1 cellular context compared by ENCODE assay signal in the genomic region with DNA sequence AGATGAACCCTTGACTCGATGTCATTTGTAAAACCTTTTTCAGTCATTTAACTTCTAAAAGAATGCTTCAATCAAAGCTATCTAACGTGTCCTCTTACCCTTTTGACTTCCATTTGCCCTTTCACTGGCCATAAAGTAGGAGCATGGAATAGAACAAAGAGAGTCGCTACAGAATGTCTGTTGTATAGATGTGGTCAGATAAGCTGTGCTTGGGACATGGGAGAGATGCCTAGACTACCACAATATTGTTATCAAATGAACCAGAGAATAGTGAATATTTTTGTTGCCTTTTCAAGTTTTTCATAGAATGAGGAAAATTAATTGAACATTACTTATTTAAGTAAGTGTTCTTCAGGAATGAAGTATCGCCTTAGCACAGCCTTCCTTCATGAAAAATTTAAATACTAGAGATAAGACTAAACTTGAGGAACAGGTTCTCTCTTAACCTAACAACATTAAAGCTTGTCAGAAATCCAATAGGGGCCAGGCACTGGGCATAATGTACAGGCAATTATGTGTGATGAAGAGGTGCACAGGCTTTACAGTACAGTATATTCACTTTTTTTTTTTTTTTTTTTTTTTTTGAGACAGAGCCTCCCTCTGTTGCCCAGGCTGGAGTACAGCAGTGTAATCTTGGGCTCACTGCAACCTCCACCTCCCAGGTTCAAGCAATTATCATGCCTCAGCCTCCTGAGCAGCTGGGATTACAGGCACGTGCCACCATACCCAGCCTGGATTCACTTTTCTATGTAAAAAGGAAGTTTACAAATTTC.
TF ChIP-seq lines count a peak whose summit lies in the region.

No MANE protein-coding gene starts in this region.

TF ChIP-seq in K562, 482 proteins besides CTCF, POLR2A, EP300 and RAD21 (continued from another document and continues in another):
- TF ChIP-seq, protein P1, sequence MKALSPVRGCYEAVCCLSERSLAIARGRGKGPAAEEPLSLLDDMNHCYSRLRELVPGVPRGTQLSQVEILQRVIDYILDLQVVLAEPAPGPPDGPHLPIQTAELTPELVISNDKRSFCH (CRISPR knock-in tag; IDR thresholded peaks at IDR 0.05), result no peak
- TF ChIP-seq, protein P1 (tag; IDR thresholded peaks at IDR 0.05), result no peak
- TF ChIP-seq, protein P2, sequence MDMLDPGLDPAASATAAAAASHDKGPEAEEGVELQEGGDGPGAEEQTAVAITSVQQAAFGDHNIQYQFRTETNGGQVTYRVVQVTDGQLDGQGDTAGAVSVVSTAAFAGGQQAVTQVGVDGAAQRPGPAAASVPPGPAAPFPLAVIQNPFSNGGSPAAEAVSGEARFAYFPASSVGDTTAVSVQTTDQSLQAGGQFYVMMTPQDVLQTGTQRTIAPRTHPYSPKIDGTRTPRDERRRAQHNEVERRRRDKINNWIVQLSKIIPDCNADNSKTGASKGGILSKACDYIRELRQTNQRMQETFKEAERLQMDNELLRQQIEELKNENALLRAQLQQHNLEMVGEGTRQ (CRISPR knock-in tag; IDR thresholded peaks at IDR 0.05), result no peak
- TF ChIP-seq CC2D1A (IDR thresholded peaks at IDR 0.05) (no peak), ZNF717 (CRISPR knock-in tag; IDR thresholded peaks at IDR 0.05) (no peak), EP400 (IDR thresholded peaks at IDR 0.05) (0 out of 2 replicates have a peak, but pooled peaks have one; percentile 14), ESRRB (CRISPR knock-in tag; IDR thresholded peaks at IDR 0.05; ENCODE audit: borderline replicate concordance) (no peak), KAT2B (IDR thresholded peaks at IDR 0.05; ENCODE audit: low read depth, low read length) (no peak), ZNF75A (CRISPR knock-in tag; IDR thresholded peaks at IDR 0.05) (no peak), ASH1L (IDR thresholded peaks at IDR 0.05; ENCODE audit: borderline replicate concordance, low read depth, partially characterized antibody) (no peak), CBX2 (IDR thresholded peaks at IDR 0.05; ENCODE audit: insufficient read depth, low read length, poor library complexity, severe bottlenecking) (no peak), NFIX (CRISPR knock-in tag; IDR thresholded peaks at IDR 0.05; ENCODE audit: low read depth) (no peak), KLF10 (CRISPR knock-in tag; IDR thresholded peaks at IDR 0.05) (no peak), ADNP (tag; IDR thresholded peaks at IDR 0.05) (no peak), SIN3B (IDR thresholded peaks at IDR 0.05; ENCODE audit: low read depth) (no peak), FOXK1 (CRISPR knock-in tag; IDR thresholded peaks at IDR 0.05; ENCODE audit: borderline replicate concordance) (no peak), RBM25 (IDR thresholded peaks at IDR 0.05; ENCODE audit: low read depth, low read length, severe bottlenecking) (no peak), TEAD1 (CRISPR knock-in tag; IDR thresholded peaks at IDR 0.05) (peak in 1 of 2 experiments; percentile 61; a peak in 1 of 4 replicates), RBBP5 (IDR thresholded peaks at IDR 0.05; ENCODE audit: borderline replicate concordance, insufficient read depth, low read length, poor library complexity, severe bottlenecking) (no peak), SMAD2 (IDR thresholded peaks at IDR 0.05; ENCODE audit: low read depth, low read length) (no peak), ZBTB17 (CRISPR knock-in tag; IDR thresholded peaks at IDR 0.05) (no peak), ZNF696 (CRISPR knock-in tag; conservative IDR thresholded peaks at IDR 0.05) (no peak), STAG1 (CRISPR knock-in tag; IDR thresholded peaks at IDR 0.05; ENCODE audit: borderline replicate concordance) (no peak), TAL1 (IDR thresholded peaks at IDR 0.05) (no peak), ESRRA (IDR thresholded peaks at IDR 0.05; ENCODE audit: borderline replicate concordance, low read depth) (peak; percentile 93), TFAM (CRISPR knock-in tag; conservative IDR thresholded peaks at IDR 0.05) (no peak), MAZ (CRISPR knock-in tag; conservative IDR thresholded peaks at IDR 0.05 in 1 of 2, IDR thresholded peaks at IDR 0.05 in 1 of 2) (no peak), ZNF436 (CRISPR knock-in tag; IDR thresholded peaks at IDR 0.05) (no peak), CBFA2T3 (IDR thresholded peaks at IDR 0.05) (peak; percentile 59), FOXJ2 (tag; IDR thresholded peaks at IDR 0.05) (no peak), BCL6 (CRISPR knock-in tag; IDR thresholded peaks at IDR 0.05) (no peak), KDM1A (IDR thresholded peaks at IDR 0.05) (peak; percentile 77 to 81), HMG20A (CRISPR knock-in tag; conservative IDR thresholded peaks at IDR 0.05) (no peak), NR2F6 (CRISPR knock-in tag; IDR thresholded peaks at IDR 0.05) (no peak), SUPT5H (IDR thresholded peaks at IDR 0.05) (no peak), ZNF830 (CRISPR knock-in tag; IDR thresholded peaks at IDR 0.05) (no peak), BMI1 (IDR thresholded peaks at IDR 0.05; ENCODE audit: low read length) (no peak), HOXB6 (CRISPR knock-in tag; IDR thresholded peaks at IDR 0.05; ENCODE audit: borderline replicate concordance) (no peak), XRCC4 (IDR thresholded peaks at IDR 0.05; ENCODE audit: extremely low read depth, insufficient read depth, insufficient read length) (no peak), SREBF2 (CRISPR knock-in tag; IDR thresholded peaks at IDR 0.05) (no peak), JUND (IDR thresholded peaks at IDR 0.05; ENCODE audit: borderline replicate concordance, low read depth, low read length) (no peak), JUND (tag; IDR thresholded peaks at IDR 0.05; ENCODE audit: borderline replicate concordance, low read depth, low read length) (no peak; the same call in 2 of the 3 replicates), POLR2B (IDR thresholded peaks at IDR 0.05; ENCODE audit: low read depth, partially characterized antibody) (no peak), TAF9B (IDR thresholded peaks at IDR 0.05; ENCODE audit: partially characterized antibody) (no peak), NFYB (IDR thresholded peaks at IDR 0.05; ENCODE audit: extremely low read depth, insufficient read length) (no peak), ETV5 (CRISPR knock-in tag; IDR thresholded peaks at IDR 0.05; ENCODE audit: low read depth) (no peak), KHSRP (IDR thresholded peaks at IDR 0.05) (no peak; the same call in 1 of the 2 replicates), POLR2AphosphoS5 (IDR thresholded peaks at IDR 0.05; ENCODE audit: control insufficient read depth, insufficient read depth, low read depth, low read length) (peak; percentile 16; the same call in 1 of the 2 replicates), ZFPM2 (CRISPR knock-in tag; IDR thresholded peaks at IDR 0.05) (0 out of 2 replicates have a peak, but pooled peaks have one; percentile 84)
- TF ChIP-seq, protein P3, sequence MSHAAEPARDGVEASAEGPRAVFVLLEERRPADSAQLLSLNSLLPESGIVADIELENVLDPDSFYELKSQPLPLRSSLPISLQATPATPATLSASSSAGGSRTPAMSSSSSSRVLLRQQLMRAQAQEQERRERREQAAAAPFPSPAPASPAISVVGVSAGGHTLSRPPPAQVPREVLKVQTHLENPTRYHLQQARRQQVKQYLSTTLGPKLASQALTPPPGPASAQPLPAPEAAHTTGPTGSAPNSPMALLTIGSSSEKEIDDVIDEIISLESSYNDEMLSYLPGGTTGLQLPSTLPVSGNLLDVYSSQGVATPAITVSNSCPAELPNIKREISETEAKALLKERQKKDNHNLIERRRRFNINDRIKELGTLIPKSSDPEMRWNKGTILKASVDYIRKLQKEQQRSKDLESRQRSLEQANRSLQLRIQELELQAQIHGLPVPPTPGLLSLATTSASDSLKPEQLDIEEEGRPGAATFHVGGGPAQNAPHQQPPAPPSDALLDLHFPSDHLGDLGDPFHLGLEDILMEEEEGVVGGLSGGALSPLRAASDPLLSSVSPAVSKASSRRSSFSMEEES (CRISPR knock-in tag; IDR thresholded peaks at IDR 0.05), result no peak
- TF ChIP-seq, protein P4, sequence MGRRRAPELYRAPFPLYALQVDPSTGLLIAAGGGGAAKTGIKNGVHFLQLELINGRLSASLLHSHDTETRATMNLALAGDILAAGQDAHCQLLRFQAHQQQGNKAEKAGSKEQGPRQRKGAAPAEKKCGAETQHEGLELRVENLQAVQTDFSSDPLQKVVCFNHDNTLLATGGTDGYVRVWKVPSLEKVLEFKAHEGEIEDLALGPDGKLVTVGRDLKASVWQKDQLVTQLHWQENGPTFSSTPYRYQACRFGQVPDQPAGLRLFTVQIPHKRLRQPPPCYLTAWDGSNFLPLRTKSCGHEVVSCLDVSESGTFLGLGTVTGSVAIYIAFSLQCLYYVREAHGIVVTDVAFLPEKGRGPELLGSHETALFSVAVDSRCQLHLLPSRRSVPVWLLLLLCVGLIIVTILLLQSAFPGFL (CRISPR knock-in tag; IDR thresholded peaks at IDR 0.05), result no peak
- TF ChIP-seq, protein P5, sequence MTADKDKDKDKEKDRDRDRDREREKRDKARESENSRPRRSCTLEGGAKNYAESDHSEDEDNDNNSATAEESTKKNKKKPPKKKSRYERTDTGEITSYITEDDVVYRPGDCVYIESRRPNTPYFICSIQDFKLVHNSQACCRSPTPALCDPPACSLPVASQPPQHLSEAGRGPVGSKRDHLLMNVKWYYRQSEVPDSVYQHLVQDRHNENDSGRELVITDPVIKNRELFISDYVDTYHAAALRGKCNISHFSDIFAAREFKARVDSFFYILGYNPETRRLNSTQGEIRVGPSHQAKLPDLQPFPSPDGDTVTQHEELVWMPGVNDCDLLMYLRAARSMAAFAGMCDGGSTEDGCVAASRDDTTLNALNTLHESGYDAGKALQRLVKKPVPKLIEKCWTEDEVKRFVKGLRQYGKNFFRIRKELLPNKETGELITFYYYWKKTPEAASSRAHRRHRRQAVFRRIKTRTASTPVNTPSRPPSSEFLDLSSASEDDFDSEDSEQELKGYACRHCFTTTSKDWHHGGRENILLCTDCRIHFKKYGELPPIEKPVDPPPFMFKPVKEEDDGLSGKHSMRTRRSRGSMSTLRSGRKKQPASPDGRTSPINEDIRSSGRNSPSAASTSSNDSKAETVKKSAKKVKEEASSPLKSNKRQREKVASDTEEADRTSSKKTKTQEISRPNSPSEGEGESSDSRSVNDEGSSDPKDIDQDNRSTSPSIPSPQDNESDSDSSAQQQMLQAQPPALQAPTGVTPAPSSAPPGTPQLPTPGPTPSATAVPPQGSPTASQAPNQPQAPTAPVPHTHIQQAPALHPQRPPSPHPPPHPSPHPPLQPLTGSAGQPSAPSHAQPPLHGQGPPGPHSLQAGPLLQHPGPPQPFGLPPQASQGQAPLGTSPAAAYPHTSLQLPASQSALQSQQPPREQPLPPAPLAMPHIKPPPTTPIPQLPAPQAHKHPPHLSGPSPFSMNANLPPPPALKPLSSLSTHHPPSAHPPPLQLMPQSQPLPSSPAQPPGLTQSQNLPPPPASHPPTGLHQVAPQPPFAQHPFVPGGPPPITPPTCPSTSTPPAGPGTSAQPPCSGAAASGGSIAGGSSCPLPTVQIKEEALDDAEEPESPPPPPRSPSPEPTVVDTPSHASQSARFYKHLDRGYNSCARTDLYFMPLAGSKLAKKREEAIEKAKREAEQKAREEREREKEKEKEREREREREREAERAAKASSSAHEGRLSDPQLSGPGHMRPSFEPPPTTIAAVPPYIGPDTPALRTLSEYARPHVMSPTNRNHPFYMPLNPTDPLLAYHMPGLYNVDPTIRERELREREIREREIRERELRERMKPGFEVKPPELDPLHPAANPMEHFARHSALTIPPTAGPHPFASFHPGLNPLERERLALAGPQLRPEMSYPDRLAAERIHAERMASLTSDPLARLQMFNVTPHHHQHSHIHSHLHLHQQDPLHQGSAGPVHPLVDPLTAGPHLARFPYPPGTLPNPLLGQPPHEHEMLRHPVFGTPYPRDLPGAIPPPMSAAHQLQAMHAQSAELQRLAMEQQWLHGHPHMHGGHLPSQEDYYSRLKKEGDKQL (CRISPR knock-in tag; IDR thresholded peaks at IDR 0.05; ENCODE audit: borderline replicate concordance), result no peak
- TF ChIP-seq, protein P6, sequence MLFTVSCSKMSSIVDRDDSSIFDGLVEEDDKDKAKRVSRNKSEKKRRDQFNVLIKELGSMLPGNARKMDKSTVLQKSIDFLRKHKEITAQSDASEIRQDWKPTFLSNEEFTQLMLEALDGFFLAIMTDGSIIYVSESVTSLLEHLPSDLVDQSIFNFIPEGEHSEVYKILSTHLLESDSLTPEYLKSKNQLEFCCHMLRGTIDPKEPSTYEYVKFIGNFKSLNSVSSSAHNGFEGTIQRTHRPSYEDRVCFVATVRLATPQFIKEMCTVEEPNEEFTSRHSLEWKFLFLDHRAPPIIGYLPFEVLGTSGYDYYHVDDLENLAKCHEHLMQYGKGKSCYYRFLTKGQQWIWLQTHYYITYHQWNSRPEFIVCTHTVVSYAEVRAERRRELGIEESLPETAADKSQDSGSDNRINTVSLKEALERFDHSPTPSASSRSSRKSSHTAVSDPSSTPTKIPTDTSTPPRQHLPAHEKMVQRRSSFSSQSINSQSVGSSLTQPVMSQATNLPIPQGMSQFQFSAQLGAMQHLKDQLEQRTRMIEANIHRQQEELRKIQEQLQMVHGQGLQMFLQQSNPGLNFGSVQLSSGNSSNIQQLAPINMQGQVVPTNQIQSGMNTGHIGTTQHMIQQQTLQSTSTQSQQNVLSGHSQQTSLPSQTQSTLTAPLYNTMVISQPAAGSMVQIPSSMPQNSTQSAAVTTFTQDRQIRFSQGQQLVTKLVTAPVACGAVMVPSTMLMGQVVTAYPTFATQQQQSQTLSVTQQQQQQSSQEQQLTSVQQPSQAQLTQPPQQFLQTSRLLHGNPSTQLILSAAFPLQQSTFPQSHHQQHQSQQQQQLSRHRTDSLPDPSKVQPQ (CRISPR knock-in tag; IDR thresholded peaks at IDR 0.05; ENCODE audit: borderline replicate concordance), result no peak
- TF ChIP-seq, protein P7, sequence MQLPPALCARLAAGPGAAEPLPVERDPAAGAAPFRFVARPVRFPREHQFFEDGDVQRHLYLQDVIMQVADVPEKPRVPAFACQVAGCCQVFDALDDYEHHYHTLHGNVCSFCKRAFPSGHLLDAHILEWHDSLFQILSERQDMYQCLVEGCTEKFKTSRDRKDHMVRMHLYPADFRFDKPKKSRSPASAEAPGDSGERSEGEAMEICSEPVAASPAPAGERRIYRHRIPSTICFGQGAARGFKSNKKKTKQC (CRISPR knock-in tag; IDR thresholded peaks at IDR 0.05), result no peak
- TF ChIP-seq, protein P8, sequence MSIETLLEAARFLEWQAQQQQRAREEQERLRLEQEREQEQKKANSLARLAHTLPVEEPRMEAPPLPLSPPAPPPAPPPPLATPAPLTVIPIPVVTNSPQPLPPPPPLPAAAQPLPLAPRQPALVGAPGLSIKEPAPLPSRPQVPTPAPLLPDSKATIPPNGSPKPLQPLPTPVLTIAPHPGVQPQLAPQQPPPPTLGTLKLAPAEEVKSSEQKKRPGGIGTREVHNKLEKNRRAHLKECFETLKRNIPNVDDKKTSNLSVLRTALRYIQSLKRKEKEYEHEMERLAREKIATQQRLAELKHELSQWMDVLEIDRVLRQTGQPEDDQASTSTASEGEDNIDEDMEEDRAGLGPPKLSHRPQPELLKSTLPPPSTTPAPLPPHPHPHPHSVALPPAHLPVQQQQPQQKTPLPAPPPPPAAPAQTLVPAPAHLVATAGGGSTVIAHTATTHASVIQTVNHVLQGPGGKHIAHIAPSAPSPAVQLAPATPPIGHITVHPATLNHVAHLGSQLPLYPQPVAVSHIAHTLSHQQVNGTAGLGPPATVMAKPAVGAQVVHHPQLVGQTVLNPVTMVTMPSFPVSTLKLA (conservative IDR thresholded peaks at IDR 0.05), result 0 out of 4 replicates have a peak, but pooled peaks of 1 of the 2 experiments have one; percentile 8
- TF ChIP-seq, protein P9, sequence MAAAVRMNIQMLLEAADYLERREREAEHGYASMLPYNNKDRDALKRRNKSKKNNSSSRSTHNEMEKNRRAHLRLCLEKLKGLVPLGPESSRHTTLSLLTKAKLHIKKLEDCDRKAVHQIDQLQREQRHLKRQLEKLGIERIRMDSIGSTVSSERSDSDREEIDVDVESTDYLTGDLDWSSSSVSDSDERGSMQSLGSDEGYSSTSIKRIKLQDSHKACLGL (CRISPR knock-in tag; IDR thresholded peaks at IDR 0.05; ENCODE audit: borderline replicate concordance, poor library complexity, severe bottlenecking), result no peak
